16 cellular contexts compared by ENCODE assay signal in the genomic region with DNA sequence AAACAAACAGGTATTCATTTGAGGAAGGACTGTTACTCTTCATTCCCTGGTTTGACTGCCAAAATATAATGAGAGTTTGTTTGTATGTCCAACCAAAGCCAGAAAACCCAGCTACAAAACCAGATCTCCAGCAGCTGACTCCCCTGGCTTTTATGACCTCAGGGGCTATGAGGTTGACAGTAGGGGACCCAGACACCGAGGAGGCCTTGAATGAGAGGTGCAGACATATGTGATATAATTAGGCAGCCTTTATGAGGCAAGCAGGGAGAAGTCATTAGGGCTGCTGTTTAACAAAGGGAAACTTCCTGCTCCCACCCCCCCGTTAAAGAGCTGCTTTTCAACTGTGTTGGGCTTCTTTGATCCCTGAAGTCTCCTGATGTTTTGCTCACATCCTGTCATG.
A peak's percentile ranks its signal among the peaks of the same experiment; 100 is the strongest.
DNase-seq lines count a peak whose midpoint lies in the region; ATAC-seq and TF ChIP-seq lines count a peak whose summit lies in the region.
"Had no signal": no experiment of that assay in that cellular context is flagged by ENCODE, and none has a peak within 500 bp of the region (broad histone marks: within the 10 kb centered on the region; RNA-seq: fewer than 3 reads in every experiment).

No MANE protein-coding gene starts in this region.

- DNase-seq in NCI-H1417 (lab: John Stamatoyannopoulos, UW) (peak in 2 of 3 experiments; percentile 49 to 73), NCI-H1417 treated with DMSO at 0.1 percent for 48 hours (lab: John Stamatoyannopoulos, UW) (no peak), endodermal cell (no peak), Kasumi-1 (lab: John Stamatoyannopoulos, UW) (no peak), Ammon's horn (ENCODE audit: low spot score) (no peak)
- DNase-seq in stimulated activated effector memory CD8-positive, alpha-beta T cell treated with anti-CD3 and anti-CD28 coated beads, Interleukin-12 subunit alpha, Interleukin-12 subunit beta, amount 100 ng/mL, for 72 hours (ENCODE audit: low spot score in 2 of 2), result no peak
- DNase-seq: 8988T; AML-193; CD4-positive, alpha-beta memory T cell; DMS53; GF-D8; GOT3; H9 had no signal

- H3K27ac Mint-ChIP-seq in endodermal cell, result no peak overlapping the region
- no peak overlapping the region for H3K27ac Mint-ChIP-seq in stimulated activated effector memory CD8-positive, alpha-beta T cell treated with anti-CD3 and anti-CD28 coated beads, Interleukin-12 subunit alpha, Interleukin-12 subunit beta, amount 100 ng/mL, for 72 hours
- H3K27ac Mint-ChIP-seq: CD4-positive, alpha-beta memory T cell; H9; IgD-negative memory B cell had no signal

- H3K27me3 Mint-ChIP-seq in endodermal cell (ENCODE audit: insufficient read depth), result no peaks in the 10 kb centered on the region

- H3K9me3 ChIP-seq in BLaER1 treated with 17β-estradiol and CSF1 and Interleukin-3, amounts not matched to agents 10 nM and 100 nM (replicated peaks in 1 of 11), result peaks cover 5 to 30% (median 13%) of the 10 kb centered on the region in 11 experiments; a peak in 19 of 22 replicates
- no peaks in the 10 kb centered on the region for H3K9me3 ChIP-seq in endodermal cell (ENCODE audit: control insufficient read depth, low read length)

- H3K36me3 Mint-ChIP-seq in endodermal cell (ENCODE audit: low read depth), result no peaks in the 10 kb centered on the region
- no peaks in the 10 kb centered on the region for H3K36me3 Mint-ChIP-seq in stimulated activated effector memory CD8-positive, alpha-beta T cell treated with anti-CD3 and anti-CD28 coated beads, Interleukin-12 subunit alpha, Interleukin-12 subunit beta, amount 100 ng/mL, for 72 hours
- H3K36me3 Mint-ChIP-seq: CD4-positive, alpha-beta memory T cell; IgD-negative memory B cell had no signal

- no peaks in the 10 kb centered on the region for H3K36me3 ChIP-seq in BLaER1 treated with 17β-estradiol and CSF1 and Interleukin-3, amounts not matched to agents 10 nM and 100 nM
- H3K36me3 ChIP-seq in endodermal cell (ENCODE audit: control insufficient read depth, insufficient read depth, low read length), result no peaks in the 10 kb centered on the region

- H3K4me3 Mint-ChIP-seq in endodermal cell, result no peak overlapping the region
- H3K4me3 Mint-ChIP-seq in stimulated activated effector memory CD8-positive, alpha-beta T cell treated with anti-CD3 and anti-CD28 coated beads, Interleukin-12 subunit alpha, Interleukin-12 subunit beta, amount 100 ng/mL, for 72 hours, result no peak overlapping the region
- H3K4me3 Mint-ChIP-seq: CD4-positive, alpha-beta memory T cell; H9; IgD-negative memory B cell had no signal

- H4K20me1 ChIP-seq in BLaER1 treated with 17β-estradiol and CSF1 and Interleukin-3, amounts not matched to agents 10 nM and 100 nM, result no peaks in the 10 kb centered on the region

- WGBS in endodermal cell (ENCODE audit: insufficient coverage in 1 of 2, insufficient read length in 1 of 2), 2 experiments, result 34 to 60% methylated on average over 2 of the region's 2 CpGs

- H3K4me2 ChIP-seq in BLaER1 treated with 17β-estradiol and CSF1 and Interleukin-3, amounts not matched to agents 10 nM and 100 nM, result peak overlapping the region in 7 of 11 experiments; percentile 3 to 65 (median 58); a peak in 10 of 22 replicates

- no peaks in the 10 kb centered on the region for H3K9me3 Mint-ChIP-seq in endodermal cell
- no peaks in the 10 kb centered on the region for H3K9me3 Mint-ChIP-seq in stimulated activated effector memory CD8-positive, alpha-beta T cell treated with anti-CD3 and anti-CD28 coated beads, Interleukin-12 subunit alpha, Interleukin-12 subunit beta, amount 100 ng/mL, for 72 hours
- H3K9me3 Mint-ChIP-seq: H9 had no signal

- H3K9ac ChIP-seq in BLaER1 treated with 17β-estradiol and CSF1 and Interleukin-3, amounts not matched to agents 10 nM and 100 nM, result no peak overlapping the region
- no peak overlapping the region for H3K9ac ChIP-seq in endodermal cell (ENCODE audit: extremely low read depth, low read length, poor library complexity, severe bottlenecking)

- no peaks in the 10 kb centered on the region for H3K27me3 ChIP-seq in BLaER1 treated with 17β-estradiol and CSF1 and Interleukin-3, amounts not matched to agents 10 nM and 100 nM
- no peaks in the 10 kb centered on the region for H3K27me3 ChIP-seq in endodermal cell (ENCODE audit: control insufficient read depth, insufficient read depth, low read length, poor library complexity, severe bottlenecking)

- H3K4me1 ChIP-seq in BLaER1 treated with 17β-estradiol and CSF1 and Interleukin-3, amounts not matched to agents 10 nM and 100 nM, result peaks cover 0 to 27% (median 14%) of the 10 kb centered on the region in 10 experiments; a peak in 12 of 20 replicates
- H3K4me1 ChIP-seq in endodermal cell (ENCODE audit: control insufficient read depth, insufficient read depth, low read length), result no peaks in the 10 kb centered on the region

- no peak for TF ChIP-seq CTCF in endodermal cell (conservative IDR thresholded peaks at IDR 0.05)

- no peak overlapping the region for H3K4me3 ChIP-seq in BLaER1 treated with 17β-estradiol and CSF1 and Interleukin-3, amounts not matched to agents 10 nM and 100 nM
- H3K4me3 ChIP-seq in endodermal cell (ENCODE audit: low read length), result no peak overlapping the region

- ATAC-seq in stimulated activated effector memory CD8-positive, alpha-beta T cell treated with anti-CD3 and anti-CD28 coated beads, Interleukin-12 subunit alpha, Interleukin-12 subunit beta, amount 100 ng/mL, for 72 hours, result peak; percentile 26

- peaks cover 4% of the 10 kb centered on the region for H3K4me1 Mint-ChIP-seq in endodermal cell
- no peaks in the 10 kb centered on the region for H3K4me1 Mint-ChIP-seq in stimulated activated effector memory CD8-positive, alpha-beta T cell treated with anti-CD3 and anti-CD28 coated beads, Interleukin-12 subunit alpha, Interleukin-12 subunit beta, amount 100 ng/mL, for 72 hours
- H3K4me1 Mint-ChIP-seq: CD4-positive, alpha-beta memory T cell; IgD-negative memory B cell had no signal

- no peak overlapping the region for H3K27ac ChIP-seq in BLaER1 treated with 17β-estradiol and CSF1 and Interleukin-3, amounts not matched to agents 10 nM and 100 nM
- H3K27ac ChIP-seq in endodermal cell (ENCODE audit: low read depth, low read length), result peak overlapping the region; percentile 13
- H3K27ac ChIP-seq: C4-2B had no signal

Comparison
In these comparisons a context has a peak if more than half of its experiments do, and no peak if none do; other contexts are left out.
1. DNase-seq: peak in NCI-H1417 (2 of 3); none in NCI-H1417 treated with DMSO at 0.1 percent for 48 hours (single experiment), endodermal cell (single experiment), stimulated activated effector memory CD8-positive, alpha-beta T cell treated with anti-CD3 and anti-CD28 coated beads, Interleukin-12 subunit alpha, Interleukin-12 subunit beta, amount 100 ng/mL, for 72 hours (0 of 2), Kasumi-1 (0 of 2) and Ammon's horn (single experiment).